8 cellular contexts compared by ENCODE assay signal in the genomic region with DNA sequence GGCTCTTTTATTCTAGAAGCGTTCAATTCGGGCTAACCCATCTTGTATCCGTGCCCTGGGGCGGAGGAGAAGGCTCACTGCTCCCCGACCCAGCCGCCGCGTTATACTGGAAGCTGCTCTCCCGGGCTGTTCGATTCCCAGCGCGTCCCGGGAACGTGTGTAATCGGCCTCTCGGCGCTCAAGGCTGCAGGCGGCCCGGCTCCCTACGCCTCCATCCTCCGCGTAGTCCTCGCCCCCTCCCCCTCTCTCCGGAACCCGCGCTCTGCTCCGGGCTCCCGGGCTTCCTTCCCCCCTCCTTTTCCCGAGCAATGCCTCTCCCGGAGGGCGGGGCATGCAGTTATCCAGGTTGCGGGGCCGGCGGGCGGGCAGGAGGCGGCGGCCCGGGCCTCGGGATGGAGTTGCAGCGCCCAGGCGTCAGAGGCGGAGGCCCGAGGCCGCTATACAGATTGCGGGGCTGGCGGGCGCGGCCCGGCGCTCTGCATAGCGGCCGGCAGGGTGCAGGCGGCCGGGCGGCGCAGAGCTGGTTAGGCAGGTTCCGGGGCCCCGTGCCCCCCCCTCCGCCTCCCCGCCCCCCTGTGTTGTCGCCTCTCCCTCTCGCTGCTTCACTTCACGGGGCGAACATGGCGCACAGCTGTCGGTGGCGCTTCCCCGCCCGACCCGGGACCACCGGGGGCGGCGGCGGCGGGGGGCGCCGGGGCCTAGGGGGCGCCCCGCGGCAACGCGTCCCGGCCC. TPM values are rescaled to one million over a fixed set of nuclear protein-coding genes. Genes with fewer than 3 reads are reported as not detected.
DNase-seq lines count a peak whose midpoint lies in the region; ATAC-seq and TF ChIP-seq lines count a peak whose summit lies in the region.

Gene KMT2A (plus strand): TSS at position 600 of the 732 bp plus-strand sequence. CDS start 21 bp downstream, at position 621.

- CTCF ChIA-PET in AG04450 (lab: Charles Lee) = interaction anchor here (0.6 to 1.0 kb wide), 2 partner anchors 16 to 20 kb away, joined by 3 to 6 read pairs; no protein-coding TSS in a partner anchor

- no peaks in the 10 kb centered on the region for H3K27me3 ChIP-seq in AG04450 (ENCODE audit: control insufficient read depth, insufficient read depth, low read length)

- peaks cover 4% of the 10 kb centered on the region; the same call in 1 of the 2 replicates for H3K9me3 ChIP-seq in AG04450 (ENCODE audit: control insufficient read depth, insufficient read depth, low read length)

- peak; percentile 91 for DNase-seq in AG04450 (ENCODE audit: low read depth, low spot score)
- DNase-seq in NCI-H345 treated with DMSO at 0.1 percent for 48 hours (lab: John Stamatoyannopoulos, UW; ENCODE audit: unreplicated experiment) = peak; percentile 93
- peak; percentile 87 to 92 (median 89) for DNase-seq in activated CD4-positive, CD25-positive, alpha-beta regulatory T cell (lab: John Stamatoyannopoulos, UW)
- DNase-seq in central memory CD4-positive, alpha-beta T cell = peak; percentile 94
- peak; percentile 98 for DNase-seq in iris pigment epithelial cell (ENCODE audit: low read depth)
- DNase-seq in stimulated activated CD4-positive, alpha-beta T cell treated with anti-CD3 and anti-CD28 coated beads, Interleukin-12 subunit alpha, Interleukin-12 subunit beta, amount 100 ng/mL, for 24 hours (ENCODE audit: low read depth in 2 of 2) = peak; percentile 91 to 94

- peak within 1 kb of the TSS; percentile 78 for H3K4me3 ChIP-seq in AG04450 (ENCODE audit: low read depth, low read length)

- TF ChIP-seq CTCF in AG04450 (IDR thresholded peaks at IDR 0.05; ENCODE audit: low read depth, low read length) = no peak

- POLR2A ChIA-PET in AG04450 (lab: Yijun Ruan, JAX) = interaction anchor here (0.6 to 1.6 kb wide), 9 partner anchors 10 to 184 kb away, joined by 3 to 24 read pairs (median 4); no protein-coding TSS in a partner anchor

- peak; percentile 50 for ATAC-seq in GM19023 (IDR thresholded peaks at IDR 0.05; ENCODE audit: unreplicated experiment)
- peak; percentile 62 for ATAC-seq in HG03280 (IDR thresholded peaks at IDR 0.05; ENCODE audit: unreplicated experiment)

- H3K27ac ChIP-seq in AG04450 (ENCODE audit: low read depth, low read length) = peak within 1 kb of the TSS; percentile 78

RNA-seq across cellular contexts. Expression of gene KMT2A, which starts in this region (rescaled TPM):
- polyA plus RNA-seq in AG04450 (2011; rRNA removed) = 23.6 and 28.7 TPM in 2 replicates
- polyA minus RNA-seq in AG04450 (2011; rRNA and poly(A)+ RNA removed) = 90.0 and 104 TPM in 2 replicates

Comparison
In these comparisons a context has a peak if more than half of its experiments do, and no peak if none do; other contexts are left out.
1. Peak in every context shown above with its lines: DNase-seq, ATAC-seq, H3K4me3 ChIP-seq and H3K27ac ChIP-seq.